23 cellular contexts compared by ENCODE assay signal in genomic region chr6:378958-379366, GRCh38. TPM values are rescaled to one million over a fixed set of nuclear protein-coding genes. Genes with fewer than 3 reads are reported as not detected.
DNase-seq lines count a peak whose midpoint lies in the region; ATAC-seq and TF ChIP-seq lines count a peak whose summit lies in the region.
"Had no signal": no experiment of that assay in that cellular context is flagged by ENCODE, and none has a peak within 500 bp of the region (broad histone marks: within the 10 kb centered on the region; RNA-seq: fewer than 3 reads in every experiment).

No MANE protein-coding gene starts in this region.

- WGBS in upper lobe of left lung, 2 donors: 79 to 84% methylated on average over 8 of the region's 8 CpGs

- peaks cover 10% of the 10 kb centered on the region for H3K4me1 Mint-ChIP-seq in activated naive CD8-positive, alpha-beta T cell treated with anti-CD3 and anti-CD28 coated beads, Interleukin-2, amount 10 ng/mL, durations not matched to agents 7 days and 5 days
- H3K4me1 Mint-ChIP-seq in activated naive CD8-positive, alpha-beta T cell treated with anti-CD3 and anti-CD28 coated beads for 36 hours: peaks cover 9% of the 10 kb centered on the region
- H3K4me1 Mint-ChIP-seq: brain, mesothelial cell of epicardium had no signal

- peak; percentile 22 for ATAC-seq in activated naive CD8-positive, alpha-beta T cell treated with anti-CD3 and anti-CD28 coated beads, Interleukin-2, amount 10 ng/mL, durations not matched to agents 7 days and 5 days (ENCODE audit: low read depth)
- ATAC-seq in HG03442 (IDR thresholded peaks at IDR 0.05; ENCODE audit: unreplicated experiment) (peak; percentile 11), left lung (peak; percentile 22), upper lobe of left lung (ENCODE audit: low FRiP score in 2 of 2) (peak; percentile 1 to 5)
- ATAC-seq: heart left ventricle, left lobe of liver had no signal

- H3K27me3 Mint-ChIP-seq in activated naive CD8-positive, alpha-beta T cell treated with anti-CD3 and anti-CD28 coated beads, Interleukin-2, amount 10 ng/mL, durations not matched to agents 7 days and 5 days: peaks cover 15% of the 10 kb centered on the region
- H3K27me3 Mint-ChIP-seq in activated naive CD8-positive, alpha-beta T cell treated with anti-CD3 and anti-CD28 coated beads for 36 hours: peaks cover 30% of the 10 kb centered on the region

- no peaks in the 10 kb centered on the region for H3K36me3 Mint-ChIP-seq in activated naive CD8-positive, alpha-beta T cell treated with anti-CD3 and anti-CD28 coated beads, Interleukin-2, amount 10 ng/mL, durations not matched to agents 7 days and 5 days
- no peaks in the 10 kb centered on the region for H3K36me3 Mint-ChIP-seq in activated naive CD8-positive, alpha-beta T cell treated with anti-CD3 and anti-CD28 coated beads for 36 hours
- H3K36me3 Mint-ChIP-seq: brain, mesothelial cell of epicardium, neural progenitor cell had no signal

- peaks cover 0 to 57% of the 10 kb centered on the region in 2 donors for H3K27me3 ChIP-seq in left lung
- H3K27me3 ChIP-seq in upper lobe of left lung: no peaks in the 10 kb centered on the region
- peaks cover 1 to 52% of the 10 kb centered on the region in 2 donors for H3K27me3 ChIP-seq in breast epithelium

- H3K36me3 ChIP-seq in left lung (no peaks in the 10 kb centered on the region), upper lobe of left lung (no peaks in the 10 kb centered on the region), breast epithelium (no peaks in the 10 kb centered on the region)
- H3K36me3 ChIP-seq: heart left ventricle, neural progenitor cell had no signal

- H3K27ac Mint-ChIP-seq in activated naive CD8-positive, alpha-beta T cell treated with anti-CD3 and anti-CD28 coated beads, Interleukin-2, amount 10 ng/mL, durations not matched to agents 7 days and 5 days: no peak overlapping the region
- no peak overlapping the region for H3K27ac Mint-ChIP-seq in activated naive CD8-positive, alpha-beta T cell treated with anti-CD3 and anti-CD28 coated beads for 36 hours
- H3K27ac Mint-ChIP-seq: activated T-helper 2 cell treated with anti-CD3 and anti-CD28 coated beads, Interferon-gamma antibody, Interleukin-2, Interleukin-4, amounts not matched to agents 10 μg/mL and 5 μg/mL and 100 μg/mL, durations not matched to agents 14 hours and 24 hours and 36 hours; brain; mesothelial cell of epicardium; neural progenitor cell; T-helper 1 cell treated with Interleukin-12 subunit alpha and Interleukin-12 subunit beta and Interleukin-4 antibody, amounts not matched to agents 30 μg/mL and 1 μg/mL, for 36 hours had no signal

- intact Hi-C loops in left lung (cut with DNase I): no loop called here
- intact Hi-C loops in breast epithelium (cut with DNase I; ENCODE audit: low total_unique reads): no loop called here

- POLR2A ChIA-PET in activated naive CD8-positive, alpha-beta T cell treated with anti-CD3 and anti-CD28 coated beads, Interleukin-2, amount 10 ng/mL, durations not matched to agents 7 days and 5 days (lab: Charles Lee): no interaction called here

- H3K9me3 Mint-ChIP-seq in activated naive CD8-positive, alpha-beta T cell treated with anti-CD3 and anti-CD28 coated beads, Interleukin-2, amount 10 ng/mL, durations not matched to agents 7 days and 5 days: no peaks in the 10 kb centered on the region
- H3K9me3 Mint-ChIP-seq in activated naive CD8-positive, alpha-beta T cell treated with anti-CD3 and anti-CD28 coated beads for 36 hours: no peaks in the 10 kb centered on the region
- H3K9me3 Mint-ChIP-seq: activated T-helper 2 cell treated with anti-CD3 and anti-CD28 coated beads, Interferon-gamma antibody, Interleukin-2, Interleukin-4, amounts not matched to agents 10 μg/mL and 5 μg/mL and 100 μg/mL, durations not matched to agents 14 hours and 24 hours and 36 hours; T-helper 1 cell treated with Interleukin-12 subunit alpha and Interleukin-12 subunit beta and Interleukin-4 antibody, amounts not matched to agents 30 μg/mL and 1 μg/mL, for 36 hours had no signal

- H3K4me3 ChIP-seq in left lung (no peak overlapping the region), upper lobe of left lung (no peak overlapping the region), breast epithelium (no peak overlapping the region)
- H3K4me3 ChIP-seq: GM23248, heart left ventricle, neural progenitor cell had no signal

- TF ChIP-seq EP300 in upper lobe of left lung (IDR thresholded peaks at IDR 0.05): no peak

- TF ChIP-seq POLR2A in upper lobe of left lung (IDR thresholded peaks at IDR 0.05) (no peak), breast epithelium (IDR thresholded peaks at IDR 0.05) (no peak)

- no peaks in the 10 kb centered on the region for H3K4me1 ChIP-seq in left lung
- peaks cover 2 to 9% (median 2%) of the 10 kb centered on the region in 4 donors for H3K4me1 ChIP-seq in upper lobe of left lung
- H3K4me1 ChIP-seq in breast epithelium: no peaks in the 10 kb centered on the region
- H3K4me1 ChIP-seq: neural progenitor cell had no signal

- TF ChIP-seq CTCF in left lung (IDR thresholded peaks at IDR 0.05) (no peak), upper lobe of left lung (IDR thresholded peaks at IDR 0.05) (no peak), breast epithelium (IDR thresholded peaks at IDR 0.05) (no peak)

- H3K27ac ChIP-seq in left lung (no peak overlapping the region), upper lobe of left lung (no peak overlapping the region), breast epithelium (no peak overlapping the region)
- H3K27ac ChIP-seq: 22Rv1, GM23248, heart left ventricle, neural progenitor cell had no signal

- H3K4me3 Mint-ChIP-seq in activated naive CD8-positive, alpha-beta T cell treated with anti-CD3 and anti-CD28 coated beads, Interleukin-2, amount 10 ng/mL, durations not matched to agents 7 days and 5 days: no peak overlapping the region
- H3K4me3 Mint-ChIP-seq in activated naive CD8-positive, alpha-beta T cell treated with anti-CD3 and anti-CD28 coated beads for 36 hours: no peak overlapping the region
- H3K4me3 Mint-ChIP-seq: brain; mesothelial cell of epicardium; neural progenitor cell; T-helper 1 cell treated with Interleukin-12 subunit alpha and Interleukin-12 subunit beta and Interleukin-4 antibody, amounts not matched to agents 30 μg/mL and 1 μg/mL, for 36 hours had no signal

- no peak for DNase-seq in activated naive CD8-positive, alpha-beta T cell treated with anti-CD3 and anti-CD28 coated beads, Interleukin-2, amount 10 ng/mL, durations not matched to agents 7 days and 5 days
- no peak for DNase-seq in activated naive CD8-positive, alpha-beta T cell treated with anti-CD3 and anti-CD28 coated beads for 36 hours
- DNase-seq in left lung (no peak), upper lobe of left lung (no peak), breast epithelium (ENCODE audit: low spot score in 2 of 2) (no peak), GM19238 (ENCODE audit: insufficient read length, low spot score) (no peak)
- DNase-seq in effector CD8-positive, alpha-beta T cell (lab: John Stamatoyannopoulos, UW): no peak
- DNase-seq: activated CD4-positive, alpha-beta T cell treated with anti-CD3 and anti-CD28 coated beads, Interleukin-2, amount 50 U/mL, for 1 hour; activated CD8-positive, alpha-beta memory T cell treated with anti-CD3 and anti-CD28 coated beads, Interleukin-2, amount 50 U/mL, for 4 hours; GM23248; NCI-H1436; NCI-H524 treated with DMSO at 0.1 percent for 48 hours; SHP77 treated with DMSO at 0.1 percent for 48 hours; stimulated activated CD4-positive, alpha-beta T cell treated with anti-CD3 and anti-CD28 coated beads, Interleukin-4, amount 100 ng/mL, for 4 hours had no signal

- no peaks in the 10 kb centered on the region for H3K9me3 ChIP-seq in left lung
- no peaks in the 10 kb centered on the region for H3K9me3 ChIP-seq in upper lobe of left lung
- peaks cover 0 to 5% of the 10 kb centered on the region in 2 donors for H3K9me3 ChIP-seq in breast epithelium
- H3K9me3 ChIP-seq: heart left ventricle had no signal

RNA-seq across cellular contexts. Expression of gene IRF4, which starts 12.6 kb away (rescaled TPM):
- 10 to 100 TPM; 94.2 to 95.1 TPM for total RNA-seq in activated naive CD8-positive, alpha-beta T cell treated with anti-CD3 and anti-CD28 coated beads, Interleukin-2, amount 10 ng/mL, durations not matched to agents 7 days and 5 days
- 100 to 1,000 TPM; 432 to 438 TPM for total RNA-seq in activated naive CD8-positive, alpha-beta T cell treated with anti-CD3 and anti-CD28 coated beads for 36 hours
- total RNA-seq in left lung (1 to 10 TPM; 3.4 to 7.0 TPM), upper lobe of left lung (10 to 100 TPM in 1 of 6 donors, 1 to 10 TPM in 5; 1.6 to 10.5 (median 5.9) TPM), breast epithelium (10 to 100 TPM in 2 of 3 donors, 1 to 10 TPM in 1; 9.1 to 25.2 (median 13.0) TPM)
- total RNA-seq: GM23248, mesothelial cell of epicardium had no signal

Comparison
In these comparisons a context has a peak if more than half of its experiments do, and no peak if none do; other contexts are left out.
1. RNA of gene IRF4, which starts 12.6 kb away (total RNA-seq): 432 to 438 TPM in activated naive CD8-positive, alpha-beta T cell treated with anti-CD3 and anti-CD28 coated beads for 36 hours; 94.2 to 95.1 TPM in activated naive CD8-positive, alpha-beta T cell treated with anti-CD3 and anti-CD28 coated beads, Interleukin-2, amount 10 ng/mL, durations not matched to agents 7 days and 5 days, 9.1 to 25.2 TPM in breast epithelium, 1.6 to 10.5 TPM in upper lobe of left lung and 3.4 to 7.0 TPM in left lung; every median in the first group is over 4 times any median in the second.
2. Peak in every context shown above with its lines, with median percentiles within 50 percentile points of each other: ATAC-seq.